In genomic region chr13:30126903-30127428, GRCh38 we compare ENCODE assay signal across 24 cellular contexts.
DNase-seq lines count a peak whose midpoint lies in the region; ATAC-seq and TF ChIP-seq lines count a peak whose summit lies in the region.
"Had no signal": no experiment of that assay in that cellular context is flagged by ENCODE, and none has a peak within 500 bp of the region (broad histone marks: within the 10 kb centered on the region; RNA-seq: fewer than 3 reads in every experiment).

No MANE protein-coding gene starts in this region.

- ATAC-seq in heart left ventricle (peak in 3 of 4 donors; percentile 18 to 33 (median 28)), right cardiac atrium (no peak)
- ATAC-seq: K562; PC-3; right lobe of liver; stimulated activated effector memory CD8-positive, alpha-beta T cell treated with anti-CD3 and anti-CD28 coated beads, Interleukin-12 subunit alpha, Interleukin-12 subunit beta, amount 100 ng/mL, for 72 hours had no signal

- intact Hi-C loops in heart left ventricle (cut with DNase I) (loop anchor here in 1 of 10 donors (5.0 kb wide), 1 partner anchor 330 kb away; no protein-coding TSS in a partner anchor), right cardiac atrium (cut with DNase I) (no loop called here), prostate gland (cut with DNase I) (no loop called here)
- intact Hi-C loops in activated T-helper 2 cell treated with anti-CD3 and anti-CD28 coated beads, Interferon-gamma antibody, Interleukin-2, Interleukin-4, amounts not matched to agents 10 μg/mL and 5 μg/mL and 100 μg/mL, durations not matched to agents 14 hours and 24 hours and 36 hours (cut with micrococcal nuclease) = no loop called here

- no peak overlapping the region for H3K4me3 Mint-ChIP-seq in type B pancreatic cell
- no peak overlapping the region for H3K4me3 Mint-ChIP-seq in activated T-helper 2 cell treated with anti-CD3 and anti-CD28 coated beads, Interferon-gamma antibody, Interleukin-2, Interleukin-4, amounts not matched to agents 10 μg/mL and 5 μg/mL and 100 μg/mL, durations not matched to agents 14 hours and 24 hours and 36 hours (ENCODE audit: low read depth)
- H3K4me3 Mint-ChIP-seq: activated CD4-positive, alpha-beta T cell treated with anti-CD3 and anti-CD28 coated beads, Interleukin-2, amount 10 ng/mL, durations not matched to agents 7 days and 5 days; CD4-positive, CD25-positive, alpha-beta regulatory T cell; stimulated activated effector memory CD8-positive, alpha-beta T cell treated with anti-CD3 and anti-CD28 coated beads, Interleukin-12 subunit alpha, Interleukin-12 subunit beta, amount 100 ng/mL, for 72 hours had no signal

- no peak for TF ChIP-seq POLR2A in heart left ventricle (IDR thresholded peaks at IDR 0.05)
- no peak for TF ChIP-seq POLR2A in prostate gland (IDR thresholded peaks at IDR 0.05)

- DNase-seq in heart left ventricle (no peak), right cardiac atrium (no peak), prostate gland (ENCODE audit: low spot score) (no peak), type B pancreatic cell (ENCODE audit: extremely low spot score, unreplicated experiment) (no peak), NOMO-1 treated with dmso at 0.1 percent for 144 hours (lab: John Stamatoyannopoulos, UW; ENCODE audit: unreplicated experiment) (no peak), OCI-M2 (lab: John Stamatoyannopoulos, UW; ENCODE audit: unreplicated experiment) (no peak)
- DNase-seq in activated T-helper 2 cell treated with anti-CD3 and anti-CD28 coated beads, Interferon-gamma antibody, Interleukin-2, Interleukin-4, amounts not matched to agents 10 μg/mL and 5 μg/mL and 100 μg/mL, durations not matched to agents 14 hours and 24 hours and 36 hours (ENCODE audit: low spot score) = no peak
- DNase-seq: activated CD4-positive, alpha-beta T cell treated with anti-CD3 and anti-CD28 coated beads, Interleukin-2, amount 10 ng/mL, durations not matched to agents 7 days and 5 days; CD4-positive, CD25-positive, alpha-beta regulatory T cell; foreskin melanocyte; GF-D8; hypothalamus; MV-4-11; NCI-H187 treated with DMSO at 0.1 percent for 48 hours; NCI-H774; PC-3; right lobe of liver; SJCRH30; T-helper 2 cell; upper lobe of left lung had no signal

- H3K27ac ChIP-seq in heart left ventricle (peak overlapping the region in 1 of 12 donors; percentile 72), right cardiac atrium (ENCODE audit: low read length) (no peak overlapping the region), angular gyrus (ENCODE audit: low read depth, low read length) (peak overlapping the region; percentile 10), prostate gland (peak overlapping the region; percentile 52 to 61)
- H3K27ac ChIP-seq: right lobe of liver, SJCRH30, VCaP had no signal

- no peak overlapping the region for H3K27ac Mint-ChIP-seq in type B pancreatic cell
- H3K27ac Mint-ChIP-seq in activated T-helper 2 cell treated with anti-CD3 and anti-CD28 coated beads, Interferon-gamma antibody, Interleukin-2, Interleukin-4, amounts not matched to agents 10 μg/mL and 5 μg/mL and 100 μg/mL, durations not matched to agents 14 hours and 24 hours and 36 hours = no peak overlapping the region
- H3K27ac Mint-ChIP-seq: activated CD4-positive, alpha-beta T cell treated with anti-CD3 and anti-CD28 coated beads, Interleukin-2, amount 10 ng/mL, durations not matched to agents 7 days and 5 days; CD4-positive, CD25-positive, alpha-beta regulatory T cell; stimulated activated effector memory CD8-positive, alpha-beta T cell treated with anti-CD3 and anti-CD28 coated beads, Interleukin-12 subunit alpha, Interleukin-12 subunit beta, amount 100 ng/mL, for 72 hours had no signal

- H3K9me3 Mint-ChIP-seq in type B pancreatic cell = no peaks in the 10 kb centered on the region
- no peaks in the 10 kb centered on the region for H3K9me3 Mint-ChIP-seq in activated T-helper 2 cell treated with anti-CD3 and anti-CD28 coated beads, Interferon-gamma antibody, Interleukin-2, Interleukin-4, amounts not matched to agents 10 μg/mL and 5 μg/mL and 100 μg/mL, durations not matched to agents 14 hours and 24 hours and 36 hours
- H3K9me3 Mint-ChIP-seq: activated CD4-positive, alpha-beta T cell treated with anti-CD3 and anti-CD28 coated beads, Interleukin-2, amount 10 ng/mL, durations not matched to agents 7 days and 5 days; CD4-positive, CD25-positive, alpha-beta regulatory T cell; stimulated activated effector memory CD8-positive, alpha-beta T cell treated with anti-CD3 and anti-CD28 coated beads, Interleukin-12 subunit alpha, Interleukin-12 subunit beta, amount 100 ng/mL, for 72 hours had no signal

- H3K4me1 ChIP-seq in heart left ventricle (peaks cover 0 to 7% (median 0%) of the 10 kb centered on the region in 12 donors), right cardiac atrium (ENCODE audit: control insufficient read depth, insufficient read depth, low read length) (no peaks in the 10 kb centered on the region), prostate gland (replicated peaks) (peaks cover 9% of the 10 kb centered on the region)
- H3K4me1 ChIP-seq: right lobe of liver, SJCRH30 had no signal

- H3K4me3 ChIP-seq in heart left ventricle = no peak overlapping the region
- no peak overlapping the region for H3K4me3 ChIP-seq in right cardiac atrium (ENCODE audit: low read length)
- H3K4me3 ChIP-seq in prostate gland = no peak overlapping the region
- H3K4me3 ChIP-seq: K562, right lobe of liver, SJCRH30, upper lobe of left lung had no signal

- TF ChIP-seq CTCF in heart left ventricle (IDR thresholded peaks at IDR 0.05) (no peak), prostate gland (IDR thresholded peaks at IDR 0.05) (no peak), type B pancreatic cell (conservative IDR thresholded peaks at IDR 0.05) (no peak)

- no peaks in the 10 kb centered on the region for H3K9me3 ChIP-seq in heart left ventricle
- no peaks in the 10 kb centered on the region for H3K9me3 ChIP-seq in right cardiac atrium (ENCODE audit: control insufficient read depth, low read length)
- H3K9me3 ChIP-seq in prostate gland = no peaks in the 10 kb centered on the region
- H3K9me3 ChIP-seq: right lobe of liver, SJCRH30, upper lobe of left lung had no signal

- H3K27me3 Mint-ChIP-seq in type B pancreatic cell = peaks cover 7% of the 10 kb centered on the region
- H3K27me3 Mint-ChIP-seq in activated T-helper 2 cell treated with anti-CD3 and anti-CD28 coated beads, Interferon-gamma antibody, Interleukin-2, Interleukin-4, amounts not matched to agents 10 μg/mL and 5 μg/mL and 100 μg/mL, durations not matched to agents 14 hours and 24 hours and 36 hours (ENCODE audit: low read depth) = no peaks in the 10 kb centered on the region
- H3K27me3 Mint-ChIP-seq: activated CD4-positive, alpha-beta T cell treated with anti-CD3 and anti-CD28 coated beads, Interleukin-2, amount 10 ng/mL, durations not matched to agents 7 days and 5 days; CD4-positive, CD25-positive, alpha-beta regulatory T cell had no signal

- H3K36me3 Mint-ChIP-seq in type B pancreatic cell = no peaks in the 10 kb centered on the region
- no peaks in the 10 kb centered on the region for H3K36me3 Mint-ChIP-seq in activated T-helper 2 cell treated with anti-CD3 and anti-CD28 coated beads, Interferon-gamma antibody, Interleukin-2, Interleukin-4, amounts not matched to agents 10 μg/mL and 5 μg/mL and 100 μg/mL, durations not matched to agents 14 hours and 24 hours and 36 hours (ENCODE audit: low read depth)
- H3K36me3 Mint-ChIP-seq: CD4-positive, CD25-positive, alpha-beta regulatory T cell; stimulated activated effector memory CD8-positive, alpha-beta T cell treated with anti-CD3 and anti-CD28 coated beads, Interleukin-12 subunit alpha, Interleukin-12 subunit beta, amount 100 ng/mL, for 72 hours had no signal

- H3K36me3 ChIP-seq in heart left ventricle = no peaks in the 10 kb centered on the region
- H3K36me3 ChIP-seq in prostate gland = no peaks in the 10 kb centered on the region
- H3K36me3 ChIP-seq: right lobe of liver, SJCRH30, upper lobe of left lung had no signal

- H3K27me3 ChIP-seq in heart left ventricle (no peaks in the 10 kb centered on the region), right cardiac atrium (ENCODE audit: control insufficient read depth, insufficient read depth) (no peaks in the 10 kb centered on the region), prostate gland (replicated peaks; ENCODE audit: insufficient read depth) (no peaks in the 10 kb centered on the region)
- H3K27me3 ChIP-seq: right lobe of liver, upper lobe of left lung had no signal

- H3K4me1 Mint-ChIP-seq in type B pancreatic cell (ENCODE audit: unreplicated experiment) = peaks cover 4% of the 10 kb centered on the region
- peaks cover 11% of the 10 kb centered on the region for H3K4me1 Mint-ChIP-seq in activated T-helper 2 cell treated with anti-CD3 and anti-CD28 coated beads, Interferon-gamma antibody, Interleukin-2, Interleukin-4, amounts not matched to agents 10 μg/mL and 5 μg/mL and 100 μg/mL, durations not matched to agents 14 hours and 24 hours and 36 hours (ENCODE audit: low read depth)

- WGBS in heart left ventricle, 4 donors = 76 to 89% (median 82%) methylated on average over 4 of the region's 4 CpGs
- 71% methylated on average over 4 of the region's 4 CpGs for WGBS in right cardiac atrium
- 66% methylated on average over 4 of the region's 4 CpGs for WGBS in prostate gland

Comparison
In these comparisons a context has a peak if more than half of its experiments do, and no peak if none do; other contexts are left out.
1. ATAC-seq: peak in heart left ventricle (3 of 4); none in right cardiac atrium (0 of 2).